22 cellular contexts compared by ENCODE assay signal in the genomic region with DNA sequence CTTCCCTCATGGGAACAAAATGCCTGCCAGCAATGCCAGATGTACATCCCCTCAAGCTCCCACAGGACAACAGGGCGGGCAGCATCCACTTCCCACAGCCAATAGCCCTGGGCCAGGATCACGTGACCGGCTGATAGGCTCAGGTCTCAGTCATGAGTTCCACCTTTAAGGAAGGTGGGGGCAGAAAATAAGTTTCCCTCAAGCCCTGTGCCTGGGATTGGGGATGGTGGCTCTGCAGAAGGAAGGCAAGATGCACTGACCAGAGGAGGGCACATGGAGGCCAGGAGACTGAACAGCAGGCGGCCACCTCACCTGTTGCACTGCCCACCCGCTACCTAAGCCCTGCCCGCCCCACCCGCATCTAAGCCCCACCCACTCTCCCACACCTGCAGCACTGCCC.
DNase-seq lines count a peak whose midpoint lies in the region; ATAC-seq and TF ChIP-seq lines count a peak whose summit lies in the region.
"Had no signal": no experiment of that assay in that cellular context is flagged by ENCODE, and none has a peak within 500 bp of the region (broad histone marks: within the 10 kb centered on the region; RNA-seq: fewer than 3 reads in every experiment).

No MANE protein-coding gene starts in this region.

- H2BK120ac ChIP-seq in IMR-90 (ENCODE audit: low read depth, low read length) = no peak overlapping the region
- H2BK120ac ChIP-seq in neuronal stem cell (ENCODE audit: low read depth, low read length) = no peak overlapping the region

- H4K91ac ChIP-seq in IMR-90 (ENCODE audit: insufficient read depth, low read depth, low read length) = no peak overlapping the region
- H4K91ac ChIP-seq in neuronal stem cell (ENCODE audit: low read depth, low read length, poor library complexity) = no peak overlapping the region

- no peaks in the 10 kb centered on the region for H3K27me3 ChIP-seq in IMR-90 (ENCODE audit: control insufficient read depth, insufficient read depth, low read length)
- H3K27me3 ChIP-seq in neuronal stem cell (ENCODE audit: control insufficient read depth in 3 of 3, insufficient read depth in 3 of 3, low read depth in 1 of 3, low read length in 3 of 3) = no peaks in the 10 kb centered on the region
- H3K27me3 ChIP-seq in MM.1S (replicated peaks; ENCODE audit: insufficient read depth, low read length) = peaks cover 9% of the 10 kb centered on the region; the same call in 1 of the 2 replicates

- intact Hi-C loops in IMR-90 (cut with micrococcal nuclease) = no loop called here

- H3K79me2 ChIP-seq in MM.1S (ENCODE audit: low read length) = no peaks in the 10 kb centered on the region

- POLR2A ChIA-PET in IMR-90 (lab: Charles Lee; ENCODE audit: unreplicated experiment) (no interaction called here), WTC11 (lab: Charles Lee) (no interaction called here)

- H4K8ac ChIP-seq in IMR-90 (ENCODE audit: low read depth in 2 of 2, low read length in 2 of 2) = no peak overlapping the region
- no peak overlapping the region for H4K8ac ChIP-seq in neuronal stem cell (ENCODE audit: low read depth, low read length)

- TF ChIP-seq CTCF in IMR-90 (conservative IDR thresholded peaks at IDR 0.05; ENCODE audit: low read depth, low read length) = no peak
- no peak for TF ChIP-seq CTCF in WTC11 (IDR thresholded peaks at IDR 0.05)
- TF ChIP-seq CTCF in MM.1S (IDR thresholded peaks at IDR 0.05; ENCODE audit: low read length) = no peak

- H3K4me1 Mint-ChIP-seq in WTC11 = peaks cover 5% of the 10 kb centered on the region; the same call in 1 of the 2 replicates
- H3K4me1 Mint-ChIP-seq: CD4-positive, CD25-positive, alpha-beta regulatory T cell had no signal

- H3K9ac ChIP-seq in IMR-90 (ENCODE audit: low read depth, low read length) (no peak overlapping the region), neuronal stem cell (ENCODE audit: low read depth, low read length, poor library complexity) (no peak overlapping the region), MM.1S (ENCODE audit: low read length) (no peak overlapping the region)

- in situ Hi-C loops in IMR-90 (cut with MboI; ENCODE audit: low sequenced_read_pairs) = no loop called here

- H2AK5ac ChIP-seq in IMR-90 (ENCODE audit: low read depth, low read length) (no peak overlapping the region), neuronal stem cell (ENCODE audit: low read depth, low read length) (no peak overlapping the region)

- no peak overlapping the region for H2BK12ac ChIP-seq in neuronal stem cell (ENCODE audit: low read length)

- no peaks in the 10 kb centered on the region for H3K9me2 ChIP-seq in MM.1S (replicated peaks; ENCODE audit: insufficient read depth, low read length)

- H4K20me1 ChIP-seq in IMR-90 (ENCODE audit: insufficient read depth, low read length) = no peaks in the 10 kb centered on the region
- H4K20me1 ChIP-seq in MM.1S (ENCODE audit: insufficient read depth, low read length) = no peaks in the 10 kb centered on the region

- no peak overlapping the region for H2AK9ac ChIP-seq in IMR-90 (replicated peaks; ENCODE audit: low read depth, low read length, poor library complexity)

- no peak overlapping the region for H4K5ac ChIP-seq in IMR-90 (ENCODE audit: low read depth, low read length)

- no peaks in the 10 kb centered on the region for H3K9me1 ChIP-seq in IMR-90 (ENCODE audit: insufficient read depth, low read length)

- H3K79me1 ChIP-seq in IMR-90 (ENCODE audit: low read depth in 1 of 2, low read length in 2 of 2) (no peaks in the 10 kb centered on the region), neuronal stem cell (ENCODE audit: low read depth, low read length) (no peaks in the 10 kb centered on the region)

- no peaks in the 10 kb centered on the region for H3K27me3 Mint-ChIP-seq in WTC11 (ENCODE audit: low read depth)

- TF ChIP-seq POLR2A in IMR-90 (IDR thresholded peaks at IDR 0.05; ENCODE audit: low read depth, low read length) = no peak

- no peak overlapping the region for H3K4ac ChIP-seq in IMR-90 (ENCODE audit: low read depth, low read length)
- H3K4ac ChIP-seq in neuronal stem cell (ENCODE audit: low read length) = peak overlapping the region; percentile 76

- H3K4me1 ChIP-seq in IMR-90 (ENCODE audit: control insufficient read depth, insufficient read depth, low read length) (no peaks in the 10 kb centered on the region), neuronal stem cell (ENCODE audit: control insufficient read depth in 2 of 2, insufficient read depth in 1 of 2, low read depth in 1 of 2, low read length in 2 of 2) (no peaks in the 10 kb centered on the region), MM.1S (ENCODE audit: low read length) (no peaks in the 10 kb centered on the region)

- peak; percentile 40 for DNase-seq in DMS 273 (lab: John Stamatoyannopoulos, UW; ENCODE audit: unreplicated experiment)
- no peak for DNase-seq in DMS 273 treated with DMSO at 0.1 percent for 48 hours (lab: John Stamatoyannopoulos, UW)
- no peak for DNase-seq in IMR-90
- no peak for DNase-seq in WTC11 (ENCODE audit: low spot score)
- DNase-seq in neuronal stem cell (ENCODE audit: low spot score) = no peak
- DNase-seq in MM.1S = no peak
- DNase-seq in SHP77 (lab: John Stamatoyannopoulos, UW) = no peak
- DNase-seq in SK-N-DZ (ENCODE audit: low spot score) = no peak
- DNase-seq: CD4-positive, CD25-positive, alpha-beta regulatory T cell; DMS53; KG1; MG63; NCI-H1417; NCI-H1694; NCI-H2029 treated with DMSO at 0.1 percent for 48 hours; NCI-H345; NCI-H510A treated with DMSO at 0.1 percent for 48 hours; NCI-H774; NK-92 treated with Interleukin-12 subunit alpha and Interleukin-12 subunit beta, amount 100 ng/mL, for 24 hours; PC-3; Right ventricle myocardium superior had no signal

- H2BK5ac ChIP-seq in IMR-90 (ENCODE audit: low read depth, low read length, poor library complexity, severe bottlenecking) = no peak overlapping the region
- no peak overlapping the region for H2BK5ac ChIP-seq in neuronal stem cell (ENCODE audit: low read length)

- dilution Hi-C loops in IMR-90 (cut with HindIII; ENCODE audit: low sequenced_read_pairs, unreplicated experiment) = no loop called here

- H3K4me3 ChIP-seq in IMR-90 (ENCODE audit: insufficient read depth, low read depth, low read length) (no peak overlapping the region), neuronal stem cell (ENCODE audit: low read length in 2 of 2) (no peak overlapping the region), MM.1S (ENCODE audit: low read length) (no peak overlapping the region)
- H3K4me3 ChIP-seq: MG63 had no signal

- H3K36me3 ChIP-seq in IMR-90 (ENCODE audit: control insufficient read depth, insufficient read depth, low read length) (no peaks in the 10 kb centered on the region), neuronal stem cell (replicated peaks in 1 of 2; ENCODE audit: control insufficient read depth in 2 of 2, insufficient read depth in 2 of 2, low read length in 2 of 2) (no peaks in the 10 kb centered on the region), MM.1S (replicated peaks; ENCODE audit: insufficient read depth, low read length) (no peaks in the 10 kb centered on the region)
- H3K36me3 ChIP-seq: MG63 had no signal

- no peak overlapping the region for H3K4me3 Mint-ChIP-seq in WTC11
- H3K4me3 Mint-ChIP-seq: CD4-positive, CD25-positive, alpha-beta regulatory T cell had no signal

- H3K56ac ChIP-seq in IMR-90 (ENCODE audit: extremely low read depth, insufficient read depth, low read length) = no peak overlapping the region

- H2BK15ac ChIP-seq in IMR-90 (ENCODE audit: low read depth, low read length) (no peak overlapping the region), neuronal stem cell (ENCODE audit: low read length) (no peak overlapping the region)

- ATAC-seq in IMR-90 (ENCODE audit: low read depth) (no peak), WTC11 (peak; percentile 42)
- ATAC-seq: PC-3 had no signal

- H3K27ac Mint-ChIP-seq in WTC11 = 0 out of 2 replicates have a peak overlapping the region, but pooled peaks have one; percentile 58

- H3K27ac ChIP-seq in IMR-90 (ENCODE audit: insufficient read depth, low read length) (no peak overlapping the region), neuronal stem cell (replicated peaks; ENCODE audit: low read length) (no peak overlapping the region), MM.1S (ENCODE audit: low read length) (no peak overlapping the region)
- H3K27ac ChIP-seq: 22Rv1 had no signal

- TF ChIP-seq RAD21 in IMR-90 (IDR thresholded peaks at IDR 0.05; ENCODE audit: low read length) = no peak

- H3K23ac ChIP-seq in IMR-90 (ENCODE audit: low read depth, low read length) (no peak overlapping the region), neuronal stem cell (ENCODE audit: low read depth, low read length, poor library complexity) (no peak overlapping the region)

- peaks cover 9% of the 10 kb centered on the region for H3K9me3 ChIP-seq in IMR-90 (ENCODE audit: control insufficient read depth, insufficient read depth, low read length)
- H3K9me3 ChIP-seq in neuronal stem cell (replicated peaks in 1 of 2; ENCODE audit: control insufficient read depth in 2 of 2, insufficient read depth in 1 of 2, low read depth in 1 of 2, low read length in 2 of 2) = peaks cover 0 to 4% of the 10 kb centered on the region in 2 donors
- H3K9me3 ChIP-seq in MM.1S (replicated peaks; ENCODE audit: insufficient read depth, low read length) = no peaks in the 10 kb centered on the region
- H3K9me3 ChIP-seq: MG63 had no signal

- H3K14ac ChIP-seq in IMR-90 (replicated peaks; ENCODE audit: low read depth, low read length) (no peak overlapping the region), neuronal stem cell (ENCODE audit: low read length) (no peak overlapping the region)

- peak overlapping the region; percentile 51 for H2AFZ ChIP-seq in IMR-90 (replicated peaks; ENCODE audit: low read length, poor library complexity)
- H2AFZ ChIP-seq in neuronal stem cell (ENCODE audit: low read length) = no peak overlapping the region
- H2AFZ ChIP-seq in MM.1S (ENCODE audit: low read length) = no peak overlapping the region

- no peaks in the 10 kb centered on the region for H3K36me3 Mint-ChIP-seq in WTC11
- H3K36me3 Mint-ChIP-seq: CD4-positive, CD25-positive, alpha-beta regulatory T cell had no signal

- H3K9me3 Mint-ChIP-seq in WTC11 = peaks cover 3% of the 10 kb centered on the region; the same call in 1 of the 2 replicates

- no TSS peak for BruUV-seq in IMR-90 (replicated peaks; lab: Mats Ljungman, UMichigan)

- CTCF ChIA-PET in IMR-90 (lab: Yijun Ruan, JAX) (no interaction called here), WTC11 (lab: Charles Lee) (interaction anchor here (1.0 to 2.6 kb wide), 3 partner anchors 8 to 213 kb away, joined by 3 to 6 read pairs (median 4); a partner anchor contains a TSS)

- H3F3A ChIP-seq in MM.1S (ENCODE audit: insufficient read depth, low read length) = no peaks in the 10 kb centered on the region

- H3K4me2 ChIP-seq in IMR-90 (ENCODE audit: low read depth, low read length) = no peak overlapping the region
- no peak overlapping the region for H3K4me2 ChIP-seq in neuronal stem cell (ENCODE audit: insufficient read depth, low read length, poor library complexity, severe bottlenecking)
- no peak overlapping the region for H3K4me2 ChIP-seq in MM.1S (ENCODE audit: low read depth, low read length)

- H3K18ac ChIP-seq in IMR-90 (ENCODE audit: low read depth, low read length) (no peak overlapping the region), neuronal stem cell (ENCODE audit: low read length) (peak overlapping the region; percentile 35)

- no CpG with 5 or more reads among the region's 7 CpGs for WGBS in IMR-90 (ENCODE audit: extremely low coverage in 2 of 2, insufficient read length in 1 of 2), 2 experiments
- WGBS in neuronal stem cell (ENCODE audit: extremely low coverage in 2 of 2, insufficient read length in 2 of 2, insufficient replicate concordance in 1 of 2), 2 donors = no CpG with 5 or more reads among the region's 7 CpGs

- H2BK20ac ChIP-seq in IMR-90 (ENCODE audit: low read depth, low read length) = no peak overlapping the region
